Comparison of ENCODE assay signal across 1 cellular context in the genomic region with DNA sequence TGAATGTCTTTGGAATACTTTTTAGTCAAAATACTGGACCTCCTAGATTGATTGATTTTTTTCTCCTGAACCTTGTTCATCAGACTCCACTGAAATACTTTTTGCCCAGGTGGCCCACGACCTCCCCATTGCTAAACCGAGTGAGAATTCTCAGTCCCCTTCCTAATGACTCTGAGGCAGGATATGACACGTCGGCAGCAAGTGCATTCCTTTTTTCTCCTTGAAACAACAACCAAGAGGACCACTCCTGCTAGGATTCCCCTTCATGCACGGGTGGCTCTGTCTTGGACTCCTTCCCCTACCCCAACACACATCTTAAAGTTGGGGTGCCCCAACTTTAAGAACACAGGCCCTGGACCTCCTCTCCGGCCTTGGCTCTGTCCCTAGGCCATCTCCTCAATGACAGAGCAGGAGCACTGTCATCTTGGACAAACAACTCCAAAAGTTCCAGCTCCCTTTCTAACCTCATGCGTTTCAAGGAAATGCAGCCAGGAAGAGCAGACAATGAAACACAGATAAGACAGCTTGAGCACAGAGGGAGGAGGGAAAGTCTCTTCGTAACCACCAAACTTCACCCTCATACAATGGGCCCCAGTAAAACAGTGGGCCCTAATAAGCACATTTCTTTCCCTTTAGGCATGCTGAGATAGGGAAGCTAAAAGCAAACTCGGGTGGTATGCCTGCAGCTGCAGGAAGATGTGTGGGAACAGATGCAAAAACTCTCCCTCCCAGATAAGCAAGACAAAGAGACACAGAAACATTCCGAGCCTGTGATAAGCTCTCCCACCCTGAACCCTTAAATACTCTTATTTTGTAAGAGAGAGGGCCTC.
A peak's percentile ranks its signal among the peaks of the same experiment; 100 is the strongest.
TF ChIP-seq lines count a peak whose summit lies in the region.

No MANE protein-coding gene starts in this region.

TF ChIP-seq in K562, 482 proteins besides CTCF, POLR2A, EP300 and RAD21 (continued from another document and continues in another):
- TF ChIP-seq, protein P1, sequence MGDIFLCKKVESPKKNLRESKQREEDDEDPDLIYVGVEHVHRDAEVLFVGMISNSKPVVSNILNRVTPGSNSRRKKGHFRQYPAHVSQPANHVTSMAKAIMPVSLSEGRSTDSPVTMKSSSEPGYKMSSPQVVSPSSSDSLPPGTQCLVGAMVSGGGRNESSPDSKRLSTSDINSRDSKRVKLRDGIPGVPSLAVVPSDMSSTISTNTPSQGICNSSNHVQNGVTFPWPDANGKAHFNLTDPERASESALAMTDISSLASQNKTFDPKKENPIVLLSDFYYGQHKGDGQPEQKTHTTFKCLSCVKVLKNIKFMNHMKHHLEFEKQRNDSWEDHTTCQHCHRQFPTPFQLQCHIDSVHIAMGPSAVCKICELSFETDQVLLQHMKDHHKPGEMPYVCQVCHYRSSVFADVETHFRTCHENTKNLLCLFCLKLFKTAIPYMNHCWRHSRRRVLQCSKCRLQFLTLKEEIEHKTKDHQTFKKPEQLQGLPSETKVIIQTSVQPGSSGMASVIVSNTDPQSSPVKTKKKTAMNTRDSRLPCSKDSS (IDR thresholded peaks at IDR 0.05; ENCODE audit: low read depth, partially characterized antibody) = no peak
- TF ChIP-seq FOXJ3 (CRISPR knock-in tag; IDR thresholded peaks at IDR 0.05) = no peak
- TF ChIP-seq ZFX (CRISPR knock-in tag; IDR thresholded peaks at IDR 0.05) = peak; percentile 44; the same call in 1 of the 2 replicates
- TF ChIP-seq NR3C1 (CRISPR knock-in tag; IDR thresholded peaks at IDR 0.05) = no peak
- TF ChIP-seq TCF7 (IDR thresholded peaks at IDR 0.05; ENCODE audit: borderline replicate concordance) = no peak
- TF ChIP-seq ZNF232 (CRISPR knock-in tag; IDR thresholded peaks at IDR 0.05) = no peak
- TF ChIP-seq, protein P2, sequence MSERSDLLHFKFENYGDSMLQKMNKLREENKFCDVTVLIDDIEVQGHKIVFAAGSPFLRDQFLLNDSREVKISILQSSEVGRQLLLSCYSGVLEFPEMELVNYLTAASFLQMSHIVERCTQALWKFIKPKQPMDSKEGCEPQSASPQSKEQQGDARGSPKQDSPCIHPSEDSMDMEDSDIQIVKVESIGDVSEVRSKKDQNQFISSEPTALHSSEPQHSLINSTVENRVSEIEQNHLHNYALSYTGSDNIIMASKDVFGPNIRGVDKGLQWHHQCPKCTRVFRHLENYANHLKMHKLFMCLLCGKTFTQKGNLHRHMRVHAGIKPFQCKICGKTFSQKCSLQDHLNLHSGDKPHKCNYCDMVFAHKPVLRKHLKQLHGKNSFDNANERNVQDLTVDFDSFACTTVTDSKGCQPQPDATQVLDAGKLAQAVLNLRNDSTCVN (CRISPR knock-in tag; IDR thresholded peaks at IDR 0.05) = no peak
- TF ChIP-seq ELF1 (tag; IDR thresholded peaks at IDR 0.05) = no peak
- no peak for TF ChIP-seq ZNF830 (CRISPR knock-in tag; IDR thresholded peaks at IDR 0.05)
- TF ChIP-seq ARNT (IDR thresholded peaks at IDR 0.05) = peak in 1 of 2 experiments; percentile 44; a peak in 1 of 4 replicates
- TF ChIP-seq DNMT1 (IDR thresholded peaks at IDR 0.05) = no peak
- no peak for TF ChIP-seq SUPT5H (IDR thresholded peaks at IDR 0.05)
- no peak for TF ChIP-seq COPS2 (conservative IDR thresholded peaks at IDR 0.05)
- no peak for TF ChIP-seq KLF10 (CRISPR knock-in tag; IDR thresholded peaks at IDR 0.05)
- TF ChIP-seq ZZZ3 (IDR thresholded peaks at IDR 0.05) = no peak
- no peak for TF ChIP-seq SAP30 (IDR thresholded peaks at IDR 0.05; ENCODE audit: borderline replicate concordance, insufficient read depth, low read depth, low read length, poor library complexity, severe bottlenecking)
- TF ChIP-seq, protein P3, sequence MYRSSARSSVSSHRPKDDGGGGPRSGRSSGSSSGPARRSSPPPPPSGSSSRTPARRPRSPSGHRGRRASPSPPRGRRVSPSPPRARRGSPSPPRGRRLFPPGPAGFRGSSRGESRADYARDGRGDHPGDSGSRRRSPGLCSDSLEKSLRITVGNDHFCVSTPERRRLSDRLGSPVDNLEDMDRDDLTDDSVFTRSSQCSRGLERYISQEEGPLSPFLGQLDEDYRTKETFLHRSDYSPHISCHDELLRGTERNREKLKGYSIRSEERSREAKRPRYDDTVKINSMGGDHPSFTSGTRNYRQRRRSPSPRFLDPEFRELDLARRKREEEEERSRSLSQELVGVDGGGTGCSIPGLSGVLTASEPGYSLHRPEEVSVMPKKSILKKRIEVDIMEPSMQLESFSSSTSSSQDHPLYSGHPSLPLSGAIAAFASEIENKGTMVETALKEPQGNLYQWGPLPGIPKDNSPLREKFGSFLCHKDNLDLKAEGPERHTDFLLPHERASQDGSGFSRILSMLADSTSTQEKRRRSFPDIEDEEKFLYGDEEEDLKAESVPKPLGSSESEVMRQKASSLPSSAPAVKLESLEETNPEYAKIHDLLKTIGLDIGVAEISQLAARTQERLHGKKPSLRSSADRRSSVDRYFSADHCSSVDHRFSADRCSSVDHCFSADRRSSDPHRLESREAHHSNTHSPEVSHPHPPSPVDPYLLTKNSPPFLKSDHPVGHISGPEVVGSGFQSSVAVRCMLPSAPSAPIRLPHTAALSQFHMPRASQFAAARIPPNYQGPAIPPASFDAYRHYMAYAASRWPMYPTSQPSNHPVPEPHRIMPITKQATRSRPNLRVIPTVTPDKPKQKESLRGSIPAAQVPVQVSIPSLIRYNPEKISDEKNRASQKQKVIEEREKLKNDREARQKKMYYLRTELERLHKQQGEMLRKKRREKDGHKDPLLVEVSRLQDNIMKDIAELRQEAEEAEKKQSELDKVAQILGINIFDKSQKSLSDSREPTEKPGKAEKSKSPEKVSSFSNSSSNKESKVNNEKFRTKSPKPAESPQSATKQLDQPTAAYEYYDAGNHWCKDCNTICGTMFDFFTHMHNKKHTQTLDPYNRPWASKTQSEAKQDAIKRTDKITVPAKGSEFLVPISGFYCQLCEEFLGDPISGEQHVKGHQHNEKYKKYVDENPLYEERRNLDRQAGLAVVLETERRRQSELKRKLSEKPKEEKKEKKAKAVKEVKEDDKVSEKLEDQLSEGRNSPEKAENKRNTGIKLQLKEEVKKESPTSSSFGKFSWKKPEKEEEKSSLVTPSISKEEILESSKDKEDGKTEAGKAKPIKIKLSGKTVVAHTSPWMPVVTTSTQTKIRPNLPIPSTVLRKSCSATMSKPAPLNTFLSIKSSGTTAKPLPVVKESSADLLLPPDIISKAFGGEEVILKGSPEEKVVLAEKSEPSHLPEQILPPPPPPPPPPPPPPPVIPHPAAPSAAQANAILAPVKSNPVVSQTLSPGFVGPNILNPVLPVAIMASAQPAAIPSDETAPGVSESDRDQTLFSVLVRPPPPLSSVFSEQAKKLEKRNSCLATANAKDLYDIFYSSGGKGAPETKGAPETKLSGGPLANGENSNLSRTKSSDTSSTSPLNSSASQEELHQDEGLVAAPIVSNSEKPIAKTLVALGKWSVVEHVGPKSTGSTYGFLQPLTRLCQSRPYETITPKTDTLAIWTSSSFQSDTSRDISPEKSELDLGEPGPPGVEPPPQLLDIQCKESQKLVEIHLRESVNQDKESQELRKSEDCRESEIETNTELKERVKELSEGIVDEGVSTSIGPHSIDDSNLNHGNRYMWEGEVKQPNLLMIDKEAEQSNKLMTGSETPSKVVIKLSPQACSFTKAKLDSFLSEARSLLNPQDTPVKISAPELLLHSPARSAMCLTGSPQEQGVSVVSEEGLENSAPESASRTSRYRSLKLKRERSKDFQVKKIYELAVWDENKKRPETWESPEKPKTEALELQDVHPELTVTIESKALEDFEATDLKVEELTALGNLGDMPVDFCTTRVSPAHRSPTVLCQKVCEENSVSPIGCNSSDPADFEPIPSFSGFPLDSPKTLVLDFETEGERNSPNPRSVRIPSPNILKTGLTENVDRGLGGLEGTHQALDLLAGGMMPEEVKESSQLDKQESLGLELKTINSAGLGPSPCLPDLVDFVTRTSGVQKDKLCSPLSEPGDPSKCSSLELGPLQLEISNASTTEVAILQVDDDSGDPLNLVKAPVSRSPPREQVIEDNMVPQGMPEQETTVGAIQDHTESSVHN (IDR thresholded peaks at IDR 0.05; ENCODE audit: borderline replicate concordance in 1 of 2, low read depth in 1 of 2) = no peak
- peak; percentile 24 for TF ChIP-seq CCNT2 (IDR thresholded peaks at IDR 0.05; ENCODE audit: borderline replicate concordance, extremely low read depth, insufficient read length, low read depth, low read length)
- peak; percentile 63; the same call in 1 of the 2 replicates for TF ChIP-seq PTRF (tag; IDR thresholded peaks at IDR 0.05)
- no peak for TF ChIP-seq RNF2 (IDR thresholded peaks at IDR 0.05)
- no peak for TF ChIP-seq C11orf30 (IDR thresholded peaks at IDR 0.05; ENCODE audit: low read depth)
- TF ChIP-seq ILF3 (IDR thresholded peaks at IDR 0.05; ENCODE audit: borderline replicate concordance) = no peak
- TF ChIP-seq, protein P4, sequence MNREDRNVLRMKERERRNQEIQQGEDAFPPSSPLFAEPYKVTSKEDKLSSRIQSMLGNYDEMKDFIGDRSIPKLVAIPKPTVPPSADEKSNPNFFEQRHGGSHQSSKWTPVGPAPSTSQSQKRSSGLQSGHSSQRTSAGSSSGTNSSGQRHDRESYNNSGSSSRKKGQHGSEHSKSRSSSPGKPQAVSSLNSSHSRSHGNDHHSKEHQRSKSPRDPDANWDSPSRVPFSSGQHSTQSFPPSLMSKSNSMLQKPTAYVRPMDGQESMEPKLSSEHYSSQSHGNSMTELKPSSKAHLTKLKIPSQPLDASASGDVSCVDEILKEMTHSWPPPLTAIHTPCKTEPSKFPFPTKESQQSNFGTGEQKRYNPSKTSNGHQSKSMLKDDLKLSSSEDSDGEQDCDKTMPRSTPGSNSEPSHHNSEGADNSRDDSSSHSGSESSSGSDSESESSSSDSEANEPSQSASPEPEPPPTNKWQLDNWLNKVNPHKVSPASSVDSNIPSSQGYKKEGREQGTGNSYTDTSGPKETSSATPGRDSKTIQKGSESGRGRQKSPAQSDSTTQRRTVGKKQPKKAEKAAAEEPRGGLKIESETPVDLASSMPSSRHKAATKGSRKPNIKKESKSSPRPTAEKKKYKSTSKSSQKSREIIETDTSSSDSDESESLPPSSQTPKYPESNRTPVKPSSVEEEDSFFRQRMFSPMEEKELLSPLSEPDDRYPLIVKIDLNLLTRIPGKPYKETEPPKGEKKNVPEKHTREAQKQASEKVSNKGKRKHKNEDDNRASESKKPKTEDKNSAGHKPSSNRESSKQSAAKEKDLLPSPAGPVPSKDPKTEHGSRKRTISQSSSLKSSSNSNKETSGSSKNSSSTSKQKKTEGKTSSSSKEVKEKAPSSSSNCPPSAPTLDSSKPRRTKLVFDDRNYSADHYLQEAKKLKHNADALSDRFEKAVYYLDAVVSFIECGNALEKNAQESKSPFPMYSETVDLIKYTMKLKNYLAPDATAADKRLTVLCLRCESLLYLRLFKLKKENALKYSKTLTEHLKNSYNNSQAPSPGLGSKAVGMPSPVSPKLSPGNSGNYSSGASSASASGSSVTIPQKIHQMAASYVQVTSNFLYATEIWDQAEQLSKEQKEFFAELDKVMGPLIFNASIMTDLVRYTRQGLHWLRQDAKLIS (CRISPR knock-in tag; IDR thresholded peaks at IDR 0.05) = 0 out of 2 replicates have a peak, but pooled peaks have one; percentile 55
- TF ChIP-seq, protein P5, sequence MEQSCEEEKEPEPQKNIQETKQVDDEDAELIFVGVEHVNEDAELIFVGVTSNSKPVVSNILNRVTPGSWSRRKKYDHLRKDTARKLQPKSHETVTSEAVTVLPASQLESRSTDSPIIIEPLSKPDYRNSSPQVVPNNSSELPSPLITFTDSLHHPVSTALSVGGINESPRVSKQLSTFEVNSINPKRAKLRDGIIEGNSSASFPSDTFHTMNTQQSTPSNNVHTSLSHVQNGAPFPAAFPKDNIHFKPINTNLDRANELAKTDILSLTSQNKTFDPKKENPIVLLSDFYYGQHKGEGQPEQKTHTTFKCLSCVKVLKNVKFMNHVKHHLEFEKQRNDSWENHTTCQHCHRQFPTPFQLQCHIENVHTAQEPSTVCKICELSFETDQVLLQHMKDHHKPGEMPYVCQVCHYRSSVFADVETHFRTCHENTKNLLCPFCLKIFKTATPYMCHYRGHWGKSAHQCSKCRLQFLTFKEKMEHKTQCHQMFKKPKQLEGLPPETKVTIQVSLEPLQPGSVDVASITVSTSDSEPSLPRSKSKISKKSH (CRISPR knock-in tag; IDR thresholded peaks at IDR 0.05) = no peak
- TF ChIP-seq ZFP36 (IDR thresholded peaks at IDR 0.05; ENCODE audit: low read depth, low read length, partially characterized antibody) = no peak
- 0 out of 4 replicates have a peak, but pooled peaks of 1 of the 2 experiments have one; percentile 37 for TF ChIP-seq SRF (CRISPR knock-in tag; IDR thresholded peaks at IDR 0.05)
- no peak for TF ChIP-seq STAT5B (CRISPR knock-in tag; IDR thresholded peaks at IDR 0.05)
- TF ChIP-seq TCF3 (CRISPR knock-in tag; IDR thresholded peaks at IDR 0.05) = peak; percentile 90
- no peak for TF ChIP-seq KLF13 (tag; IDR thresholded peaks at IDR 0.05; ENCODE audit: borderline replicate concordance, low read depth)
- TF ChIP-seq ARHGAP35 (IDR thresholded peaks at IDR 0.05; ENCODE audit: partially characterized antibody) = no peak
- TF ChIP-seq, protein P6, sequence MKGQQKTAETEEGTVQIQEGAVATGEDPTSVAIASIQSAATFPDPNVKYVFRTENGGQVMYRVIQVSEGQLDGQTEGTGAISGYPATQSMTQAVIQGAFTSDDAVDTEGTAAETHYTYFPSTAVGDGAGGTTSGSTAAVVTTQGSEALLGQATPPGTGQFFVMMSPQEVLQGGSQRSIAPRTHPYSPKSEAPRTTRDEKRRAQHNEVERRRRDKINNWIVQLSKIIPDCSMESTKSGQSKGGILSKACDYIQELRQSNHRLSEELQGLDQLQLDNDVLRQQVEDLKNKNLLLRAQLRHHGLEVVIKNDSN (CRISPR knock-in tag; IDR thresholded peaks at IDR 0.05) = no peak
- no peak for TF ChIP-seq ZKSCAN3 (CRISPR knock-in tag; IDR thresholded peaks at IDR 0.05)
- TF ChIP-seq HDAC2 (IDR thresholded peaks at IDR 0.05) = peak; percentile 74
- TF ChIP-seq CHD1 (IDR thresholded peaks at IDR 0.05; ENCODE audit: low read length) = no peak
- TF ChIP-seq RFX7 (CRISPR knock-in tag; IDR thresholded peaks at IDR 0.05) = no peak
- TF ChIP-seq HNRNPLL (IDR thresholded peaks at IDR 0.05; ENCODE audit: low read depth, low read length, poor library complexity, severe bottlenecking) = no peak
- no peak for TF ChIP-seq PHF20 (IDR thresholded peaks at IDR 0.05; ENCODE audit: partially characterized antibody)
- TF ChIP-seq ESRRA (IDR thresholded peaks at IDR 0.05; ENCODE audit: borderline replicate concordance, low read depth) = no peak
- no peak for TF ChIP-seq FOS (IDR thresholded peaks at IDR 0.05; ENCODE audit: extremely low read depth, insufficient read length)
- no peak for TF ChIP-seq HMG20A (CRISPR knock-in tag; conservative IDR thresholded peaks at IDR 0.05)
- no peak for TF ChIP-seq ZNF3 (CRISPR knock-in tag; IDR thresholded peaks at IDR 0.05)
- TF ChIP-seq SRSF9 (IDR thresholded peaks at IDR 0.05; ENCODE audit: borderline replicate concordance, low read depth, low read length) = no peak
- TF ChIP-seq, protein P7, sequence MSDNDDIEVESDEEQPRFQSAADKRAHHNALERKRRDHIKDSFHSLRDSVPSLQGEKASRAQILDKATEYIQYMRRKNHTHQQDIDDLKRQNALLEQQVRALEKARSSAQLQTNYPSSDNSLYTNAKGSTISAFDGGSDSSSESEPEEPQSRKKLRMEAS (CRISPR knock-in tag; IDR thresholded peaks at IDR 0.05) = peak; percentile 80; the same call in 1 of the 2 replicates
- TF ChIP-seq CHCHD3 (CRISPR knock-in tag; IDR thresholded peaks at IDR 0.05) = no peak
- no peak for TF ChIP-seq MTF1 (CRISPR knock-in tag; IDR thresholded peaks at IDR 0.05; ENCODE audit: borderline replicate concordance)
